Comparison of ENCODE assay signal across 24 cellular contexts in the genomic region with DNA sequence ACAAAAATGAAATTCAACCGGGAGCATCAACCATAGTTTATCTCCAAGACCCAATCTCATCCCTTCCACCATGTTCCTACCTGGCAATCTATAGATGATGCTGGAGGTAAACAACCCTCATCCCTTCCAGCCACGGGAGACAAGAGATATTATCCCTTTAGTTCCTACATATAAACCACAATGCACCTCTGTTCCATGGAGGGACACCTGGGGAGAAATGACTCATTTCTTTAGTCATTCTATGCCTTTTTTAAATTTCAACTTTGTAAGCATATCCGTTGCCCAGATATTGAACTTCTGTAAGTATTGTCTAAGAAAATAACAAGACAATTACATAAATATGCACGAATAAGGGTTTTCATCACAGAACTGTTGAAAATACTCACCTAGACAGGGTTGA. TPM values are rescaled to one million over a fixed set of nuclear protein-coding genes. Genes with fewer than 3 reads are reported as not detected.
DNase-seq lines count a peak whose midpoint lies in the region; ATAC-seq, FAIRE-seq and TF ChIP-seq lines count a peak whose summit lies in the region.
"Had no signal": no experiment of that assay in that cellular context is flagged by ENCODE, and none has a peak within 500 bp of the region (broad histone marks: within the 10 kb centered on the region; RNA-seq: fewer than 3 reads in every experiment).

No MANE protein-coding gene starts in this region.

- no peak overlapping the region for H2BK12ac ChIP-seq in trophoblast cell (ENCODE audit: low read length)

- TF ChIP-seq EP300 in GM12878 (IDR thresholded peaks at IDR 0.05; ENCODE audit: borderline replicate concordance in 1 of 2, control insufficient read depth in 1 of 2, low read depth in 2 of 2, low read length in 2 of 2): no peak

- intact Hi-C loops in GM12878 (cut with micrococcal nuclease; ENCODE audit: unreplicated experiment): no loop called here

- no peak overlapping the region for H2BK5ac ChIP-seq in trophoblast cell (ENCODE audit: low read depth, low read length, poor library complexity)

- peaks cover 29% of the 10 kb centered on the region for H3K4me1 ChIP-seq in Karpas-422 (ENCODE audit: low read length)
- H3K4me1 ChIP-seq in GM12878 (ENCODE audit: control insufficient read depth, insufficient read depth, low read length): peaks cover 6% of the 10 kb centered on the region
- no peaks in the 10 kb centered on the region for H3K4me1 ChIP-seq in trophoblast cell (ENCODE audit: control insufficient read depth in 1 of 2, insufficient read depth in 2 of 2, low read length in 2 of 2)
- H3K4me1 ChIP-seq in right atrium auricular region: no peaks in the 10 kb centered on the region
- H3K4me1 ChIP-seq: BE2C; BLaER1 treated with 17β-estradiol and CSF1 and Interleukin-3, amounts not matched to agents 10 nM and 100 nM had no signal

- H4K20me1 ChIP-seq in Karpas-422 (ENCODE audit: insufficient read depth, low read depth, low read length) (no peaks in the 10 kb centered on the region), GM12878 (ENCODE audit: control insufficient read depth, insufficient read depth) (no peaks in the 10 kb centered on the region)
- H4K20me1 ChIP-seq: BLaER1 treated with 17β-estradiol and CSF1 and Interleukin-3, amounts not matched to agents 10 nM and 100 nM had no signal

- H3K4ac ChIP-seq in trophoblast cell (ENCODE audit: low read depth, low read length): no peak overlapping the region

- POLR2A ChIA-PET in GM12878 (lab: Charles Lee): no interaction called here

- H3K4me3 ChIP-seq in Karpas-422 (ENCODE audit: low read length) (no peak overlapping the region), GM12878 (no peak overlapping the region), trophoblast cell (ENCODE audit: low read depth, low read length) (no peak overlapping the region), right atrium auricular region (no peak overlapping the region), brain microvascular endothelial cell (ENCODE audit: low read depth, low read length) (no peak overlapping the region)
- H3K4me3 ChIP-seq: A549; BLaER1 treated with 17β-estradiol and CSF1 and Interleukin-3, amounts not matched to agents 10 nM and 100 nM; GM23248 had no signal

- FAIRE-seq in GM12891 (lab: Jason Lieb, UNC): peak; percentile 67
- FAIRE-seq in GM12878 (lab: Jason Lieb, UNC): no peak
- FAIRE-seq: A549, D721Med, GM12892 had no signal

- ATAC-seq in GM12878: no peak
- ATAC-seq: A549, HCT116 had no signal

- H3K4me2 ChIP-seq in Karpas-422 (ENCODE audit: low read depth, low read length, poor library complexity, severe bottlenecking) (no peak overlapping the region), GM12878 (ENCODE audit: control insufficient read depth, insufficient read depth) (no peak overlapping the region), trophoblast cell (ENCODE audit: low read length) (no peak overlapping the region)
- H3K4me2 ChIP-seq: A549; BLaER1 treated with 17β-estradiol and CSF1 and Interleukin-3, amounts not matched to agents 10 nM and 100 nM had no signal

- no TSS peak for BruUV-seq in GM12878 (replicated peaks; lab: Mats Ljungman, UMichigan)

- no peak overlapping the region for H3K18ac ChIP-seq in trophoblast cell (ENCODE audit: low read length)

- no peak overlapping the region for H3K14ac ChIP-seq in trophoblast cell (ENCODE audit: low read length)

- no peaks in the 10 kb centered on the region for H3K9me2 ChIP-seq in Karpas-422 (replicated peaks; ENCODE audit: insufficient read depth, low read length)

- in situ Hi-C loops in GM12878 (cut with MboI) (no loop called here), brain microvascular endothelial cell (cut with HindIII; ENCODE audit: low pct_ligation_motif_present, low sequenced_read_pairs) (no loop called here)

- H3K79me2 ChIP-seq in Karpas-422 (ENCODE audit: low read length) (no peaks in the 10 kb centered on the region), GM12878 (ENCODE audit: control insufficient read depth, insufficient read depth, low read length) (no peaks in the 10 kb centered on the region), trophoblast cell (ENCODE audit: control insufficient read depth, insufficient read depth, low read length, poor library complexity) (no peaks in the 10 kb centered on the region)

- DNase-seq in GM12891 (ENCODE audit: insufficient read length, low spot score) (no peak), Karpas-422 (no peak), GM12878 (ENCODE audit: low read depth, low spot score) (no peak), trophoblast cell (peak; percentile 33 to 85), NCI-H1436 (lab: John Stamatoyannopoulos, UW) (no peak), right atrium auricular region (ENCODE audit: low spot score) (no peak), brain microvascular endothelial cell (no peak)
- DNase-seq: 8988T; ACHN; AML-193; BE2C; CD4-positive, alpha-beta T cell; CD8-positive, alpha-beta memory T cell; DMS 273 treated with DMSO at 0.1 percent for 48 hours; DMS79; EL; GDM1; GM23248; H9 had no signal

- SMC1A ChIA-PET in GM12878 (lab: Charles Lee; ENCODE audit: uncharacterized antibody, unreplicated experiment): no interaction called here

- H3K79me1 ChIP-seq in trophoblast cell (ENCODE audit: low read length): no peaks in the 10 kb centered on the region

- H2AFZ ChIP-seq in Karpas-422 (ENCODE audit: low read length): 0 out of 2 replicates have a peak overlapping the region, but pooled peaks have one; percentile 18
- H2AFZ ChIP-seq in GM12878 (ENCODE audit: control insufficient read depth, low read depth, low read length): no peak overlapping the region
- no peak overlapping the region for H2AFZ ChIP-seq in trophoblast cell (ENCODE audit: insufficient read depth, low read length, poor library complexity)
- H2AFZ ChIP-seq: GM23248 had no signal

- WGBS in GM12878 (ENCODE audit: insufficient coverage, insufficient replicate concordance, low lambda C conversion rate, missing lambda C conversion rate): 45% methylated on average over 4 of the region's 4 CpGs
- WGBS in trophoblast cell (ENCODE audit: extremely low coverage, insufficient coverage, insufficient read length): no CpG with 5 or more reads among the region's 4 CpGs

- no peak for TF ChIP-seq POLR2A in GM12891 (IDR thresholded peaks at IDR 0.05; ENCODE audit: low read depth, low read length)
- TF ChIP-seq POLR2A in GM12878 (IDR thresholded peaks at IDR 0.05; ENCODE audit: low read depth, low read length): no peak

- H4K8ac ChIP-seq in trophoblast cell (ENCODE audit: low read depth, low read length): no peak overlapping the region

- RAD21 ChIA-PET in GM12878 (lab: Charles Lee; ENCODE audit: unreplicated experiment): no interaction called here

- no peak for TF ChIP-seq CTCF in GM12878 (IDR thresholded peaks at IDR 0.05 in 2 of 3, conservative IDR thresholded peaks at IDR 0.05 in 1 of 3; ENCODE audit: control insufficient read depth in 2 of 3, extremely low read depth in 1 of 3, insufficient read depth in 1 of 3, low read depth in 3 of 3, low read length in 3 of 3)
- TF ChIP-seq CTCF in right atrium auricular region (IDR thresholded peaks at IDR 0.05): no peak
- TF ChIP-seq CTCF in brain microvascular endothelial cell (IDR thresholded peaks at IDR 0.05; ENCODE audit: low read depth, low read length, missing control alignments): no peak

- no peak overlapping the region for H3K9ac ChIP-seq in Karpas-422 (ENCODE audit: low read length)
- H3K9ac ChIP-seq in GM12878 (ENCODE audit: control insufficient read depth, insufficient read depth, low read length): no peak overlapping the region
- no peak overlapping the region for H3K9ac ChIP-seq in trophoblast cell (ENCODE audit: low read length)
- H3K9ac ChIP-seq: BLaER1 treated with 17β-estradiol and CSF1 and Interleukin-3, amounts not matched to agents 10 nM and 100 nM; GM23248 had no signal

- no peak overlapping the region for H2AK5ac ChIP-seq in trophoblast cell (ENCODE audit: low read length)

- no peak overlapping the region for H4K91ac ChIP-seq in trophoblast cell (ENCODE audit: low read depth, low read length)

- H3K27me3 ChIP-seq in Karpas-422 (ENCODE audit: low read length) (no peaks in the 10 kb centered on the region), GM12878 (replicated peaks in 1 of 2; ENCODE audit: control insufficient read depth in 2 of 2, insufficient read depth in 2 of 2, low read length in 1 of 2) (no peaks in the 10 kb centered on the region), trophoblast cell (ENCODE audit: insufficient read depth, low read length) (no peaks in the 10 kb centered on the region), right atrium auricular region (no peaks in the 10 kb centered on the region), brain microvascular endothelial cell (replicated peaks) (no peaks in the 10 kb centered on the region)
- H3K27me3 ChIP-seq: BLaER1 treated with 17β-estradiol and CSF1 and Interleukin-3, amounts not matched to agents 10 nM and 100 nM had no signal

- no peak overlapping the region for H3K23ac ChIP-seq in trophoblast cell (ENCODE audit: low read length)

- no peaks in the 10 kb centered on the region for H3K9me3 ChIP-seq in Karpas-422 (ENCODE audit: low read length)
- H3K9me3 ChIP-seq in GM12878 (replicated peaks; ENCODE audit: control insufficient read depth, insufficient read depth, low read length): no peaks in the 10 kb centered on the region
- no peaks in the 10 kb centered on the region for H3K9me3 ChIP-seq in trophoblast cell (ENCODE audit: insufficient read depth, low read depth, low read length)
- H3K9me3 ChIP-seq in right atrium auricular region: no peaks in the 10 kb centered on the region
- H3K9me3 ChIP-seq: A549; BE2C; BLaER1 treated with 17β-estradiol and CSF1 and Interleukin-3, amounts not matched to agents 10 nM and 100 nM had no signal

- no peak for TF ChIP-seq RAD21 in GM12878 (IDR thresholded peaks at IDR 0.05; ENCODE audit: insufficient read depth, low read depth, low read length)

- H4K12ac ChIP-seq in trophoblast cell (ENCODE audit: low read depth, low read length): no peak overlapping the region

- CTCF ChIA-PET in GM12878 (lab: Yijun Ruan, JAX): no interaction called here

- no peak overlapping the region for H2BK120ac ChIP-seq in trophoblast cell (ENCODE audit: insufficient read depth, low read length, poor library complexity)

- H3K36me3 ChIP-seq in Karpas-422 (ENCODE audit: insufficient read depth, low read length): no peaks in the 10 kb centered on the region
- H3K36me3 ChIP-seq in GM12878 (ENCODE audit: control insufficient read depth in 2 of 2, insufficient read depth in 2 of 2, low read length in 1 of 2): no peaks in the 10 kb centered on the region
- no peaks in the 10 kb centered on the region for H3K36me3 ChIP-seq in trophoblast cell (ENCODE audit: control insufficient read depth in 1 of 2, insufficient read depth in 2 of 2, low read length in 2 of 2)
- H3K36me3 ChIP-seq in right atrium auricular region: no peaks in the 10 kb centered on the region
- H3K36me3 ChIP-seq in brain microvascular endothelial cell (replicated peaks): no peaks in the 10 kb centered on the region
- H3K36me3 ChIP-seq: BE2C; BLaER1 treated with 17β-estradiol and CSF1 and Interleukin-3, amounts not matched to agents 10 nM and 100 nM had no signal

- no peak overlapping the region for H3K27ac ChIP-seq in Karpas-422 (ENCODE audit: low read length)
- no peak overlapping the region for H3K27ac ChIP-seq in GM12878 (ENCODE audit: control insufficient read depth, insufficient read depth)
- H3K27ac ChIP-seq in trophoblast cell (ENCODE audit: low read depth, low read length): no peak overlapping the region
- no peak overlapping the region for H3K27ac ChIP-seq in right atrium auricular region
- H3K27ac ChIP-seq in brain microvascular endothelial cell: no peak overlapping the region
- H3K27ac ChIP-seq: A549; BLaER1 treated with 17β-estradiol and CSF1 and Interleukin-3, amounts not matched to agents 10 nM and 100 nM; GM23248 had no signal

RNA-seq across cellular contexts. Expression of a gene that starts 15.5 kb away (rescaled TPM):
- polyA plus RNA-seq in GM12891 (2012; ENCODE audit: low read depth, missing spikeins): 9.5 TPM
- total RNA-seq in Karpas-422 (2014; rRNA removed; shearing (Covaris generic); ENCODE audit: low replicate concordance): 28.8 and 41.5 TPM in 2 replicates
- total RNA-seq in GM12878 (2013; cell fraction: nucleolus; rRNA removed): 125 and 127 TPM in 2 replicates
- total RNA-seq in GM12878 (2014; rRNA removed) (16.7 and 17.0 TPM in 2 replicates), GM12878 (2014; rRNA removed; fragmentation: Illumina TruSeq; extraction: Trizol) (18.2 and 18.9 TPM in 2 replicates), GM12878 (2021) (26.1 and 29.6 TPM in 2 replicates), right atrium auricular region (1 to 10 TPM; 7.9 TPM)
- 6.6 TPM for polyA plus RNA-seq in GM12878 (2011; ENCODE audit: low read depth)
- polyA plus RNA-seq in GM12878 (2011; rRNA removed) (19.0 and 22.5 TPM in 2 replicates), GM12878 (2014; fragmentation: Illumina TruSeq; extraction: Trizol) (20.5 and 21.5 TPM in 2 replicates), GM12878 (2014; fragmentation: Nextera tagmentation; extraction: Ambion mirVana) (1 to 10 TPM; 2.8 to 4.3 TPM), GM12878 (2014; rRNA removed) (13.3 and 13.6 TPM in 2 replicates), GM12878 (2016; fragmentation: Nextera tagmentation; extraction: Ambion mirVana) (10 to 100 TPM; 10.1 to 11.5 TPM)
- 14.6 and 18.5 TPM in 2 replicates for polyA plus RNA-seq in GM12878 (2011; cell fraction: cytosol; rRNA removed)
- polyA plus RNA-seq in GM12878 (2011; cell fraction: nucleus; rRNA removed): 42.9 and 46.5 TPM in 2 replicates
- polyA plus RNA-seq in GM12878 (2012): 8.3 and 10.7 TPM in 2 replicates
- polyA minus RNA-seq in GM12878 (2011; rRNA and poly(A)+ RNA removed): 37.3 and 49.0 TPM in 2 replicates
- polyA minus RNA-seq in GM12878 (2011; cell fraction: cytosol; rRNA and poly(A)+ RNA removed): 12.4 and 14.8 TPM in 2 replicates
- 45.3 and 64.3 TPM in 2 replicates for polyA minus RNA-seq in GM12878 (2011; cell fraction: nucleus; rRNA and poly(A)+ RNA removed)
- polyA plus RNA-seq in trophoblast cell (2013): 1.3 and 1.6 TPM in 2 replicates
- polyA plus RNA-seq: GM23248 had no signal

Comparison
In these comparisons a context has a peak if more than half of its experiments do, and no peak if none do; other contexts are left out.
1. DNase-seq: peak in trophoblast cell (2 of 2); none in GM12891 (single experiment), Karpas-422 (single experiment), GM12878 (single experiment), NCI-H1436 (single experiment), right atrium auricular region (single experiment) and brain microvascular endothelial cell (single experiment).